1 cellular context compared by ENCODE assay signal in the genomic region with DNA sequence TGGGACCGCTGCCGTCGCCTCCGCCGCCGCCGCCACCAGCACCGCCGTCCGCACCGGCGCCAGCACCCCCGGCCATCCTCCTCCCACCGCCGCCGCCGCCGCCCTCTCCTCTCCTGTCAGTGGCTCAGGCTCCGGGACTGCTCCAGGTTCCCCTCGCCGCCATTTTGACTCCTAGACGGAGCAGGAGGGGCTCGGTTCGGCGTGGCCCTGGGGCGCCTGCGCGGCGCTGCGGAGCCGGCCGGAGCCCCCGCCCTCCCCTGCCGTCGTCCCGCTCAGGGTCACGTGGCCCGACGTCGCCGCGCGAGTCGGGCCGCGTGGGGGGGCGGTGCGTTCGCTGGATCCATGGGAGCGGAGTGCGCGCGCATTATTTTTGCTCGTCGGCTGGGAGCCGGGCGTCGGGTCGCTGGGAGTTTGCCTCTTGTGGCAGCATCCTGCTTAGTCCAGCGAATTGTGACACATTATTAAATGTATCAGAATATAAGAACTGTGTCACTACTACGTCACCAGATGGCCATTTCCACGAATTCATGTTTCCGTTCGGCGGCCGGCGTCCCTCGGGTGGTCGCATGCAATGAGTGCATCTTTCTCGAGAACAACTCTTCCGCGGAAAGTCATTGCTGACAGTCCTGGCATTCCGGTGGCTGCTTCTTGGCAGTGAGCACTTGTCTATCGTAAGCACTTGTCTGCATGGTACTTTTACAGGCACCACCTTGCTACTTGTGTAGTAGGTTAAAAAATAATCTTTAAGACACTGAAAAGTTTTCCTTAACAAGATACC.
TF ChIP-seq lines count a peak whose summit lies in the region.

BTBD7 (minus strand) TSS at position 184 of the 778 bp plus-strand sequence. CDS start 36,985 bp downstream, outside the sequence.

TF ChIP-seq in HepG2, 621 proteins besides CTCF, POLR2A, EP300 and RAD21 (continued from another document and continues in another):
- TF ChIP-seq ZNF672 (CRISPR knock-in tag; IDR thresholded peaks at IDR 0.05) = peak; percentile 29; the same call in 1 of the 2 replicates
- TF ChIP-seq, protein P1, sequence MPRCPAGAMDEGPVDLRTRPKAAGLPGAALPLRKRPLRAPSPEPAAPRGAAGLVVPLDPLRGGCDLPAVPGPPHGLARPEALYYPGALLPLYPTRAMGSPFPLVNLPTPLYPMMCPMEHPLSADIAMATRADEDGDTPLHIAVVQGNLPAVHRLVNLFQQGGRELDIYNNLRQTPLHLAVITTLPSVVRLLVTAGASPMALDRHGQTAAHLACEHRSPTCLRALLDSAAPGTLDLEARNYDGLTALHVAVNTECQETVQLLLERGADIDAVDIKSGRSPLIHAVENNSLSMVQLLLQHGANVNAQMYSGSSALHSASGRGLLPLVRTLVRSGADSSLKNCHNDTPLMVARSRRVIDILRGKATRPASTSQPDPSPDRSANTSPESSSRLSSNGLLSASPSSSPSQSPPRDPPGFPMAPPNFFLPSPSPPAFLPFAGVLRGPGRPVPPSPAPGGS (CRISPR knock-in tag; IDR thresholded peaks at IDR 0.05) = no peak; the same call in 1 of the 2 replicates
- TF ChIP-seq ZBTB44 (CRISPR knock-in tag; IDR thresholded peaks at IDR 0.05) = no peak
- 0 out of 2 replicates have a peak, but pooled peaks have one; percentile 55 for TF ChIP-seq REPIN1 (CRISPR knock-in tag; IDR thresholded peaks at IDR 0.05; ENCODE audit: borderline replicate concordance, low read depth)
- no peak for TF ChIP-seq JUNB (CRISPR knock-in tag; IDR thresholded peaks at IDR 0.05; ENCODE audit: borderline replicate concordance)
- TF ChIP-seq POLR2AphosphoS2 (IDR thresholded peaks at IDR 0.05; ENCODE audit: low read depth, low read length) = no peak
- TF ChIP-seq CBX2 (IDR thresholded peaks at IDR 0.05; ENCODE audit: low read depth, low read length) = no peak
- TF ChIP-seq CBX2 (CRISPR knock-in tag; IDR thresholded peaks at IDR 0.05; ENCODE audit: low read depth) = peak; percentile 94
- TF ChIP-seq TOE1 (CRISPR knock-in tag; IDR thresholded peaks at IDR 0.05) = no peak; the same call in 1 of the 2 replicates
- TF ChIP-seq HOXA3 (CRISPR knock-in tag; IDR thresholded peaks at IDR 0.05) = peak; percentile 84
- 0 out of 2 replicates have a peak, but pooled peaks have one; percentile 84 for TF ChIP-seq MAF1 (CRISPR knock-in tag; IDR thresholded peaks at IDR 0.05; ENCODE audit: borderline replicate concordance)
- TF ChIP-seq ZNF121 (CRISPR knock-in tag; IDR thresholded peaks at IDR 0.05) = 0 out of 2 replicates have a peak, but pooled peaks have one; percentile 28
- no peak for TF ChIP-seq KAT2B (IDR thresholded peaks at IDR 0.05; ENCODE audit: borderline replicate concordance, low read depth, low read length)
- TF ChIP-seq SMC3 (IDR thresholded peaks at IDR 0.05; ENCODE audit: low read length) = no peak
- no peak for TF ChIP-seq ATF3 (CRISPR knock-in tag; IDR thresholded peaks at IDR 0.05)
- TF ChIP-seq, protein P2, sequence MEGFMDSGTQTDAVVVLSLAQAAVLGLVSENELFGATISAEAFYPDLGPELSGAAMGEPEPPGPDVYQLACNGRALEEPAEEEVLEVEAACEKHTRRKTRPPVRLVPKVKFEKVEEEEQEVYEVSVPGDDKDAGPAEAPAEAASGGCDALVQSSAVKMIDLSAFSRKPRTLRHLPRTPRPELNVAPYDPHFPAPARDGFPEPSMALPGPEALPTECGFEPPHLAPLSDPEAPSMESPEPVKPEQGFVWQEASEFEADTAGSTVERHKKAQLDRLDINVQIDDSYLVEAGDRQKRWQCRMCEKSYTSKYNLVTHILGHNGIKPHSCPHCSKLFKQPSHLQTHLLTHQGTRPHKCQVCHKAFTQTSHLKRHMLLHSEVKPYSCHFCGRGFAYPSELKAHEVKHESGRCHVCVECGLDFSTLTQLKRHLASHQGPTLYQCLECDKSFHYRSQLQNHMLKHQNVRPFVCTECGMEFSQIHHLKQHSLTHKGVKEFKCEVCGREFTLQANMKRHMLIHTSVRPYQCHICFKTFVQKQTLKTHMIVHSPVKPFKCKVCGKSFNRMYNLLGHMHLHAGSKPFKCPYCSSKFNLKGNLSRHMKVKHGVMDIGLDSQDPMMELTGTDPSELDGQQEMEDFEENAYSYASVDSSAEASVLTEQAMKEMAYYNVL (CRISPR knock-in tag; IDR thresholded peaks at IDR 0.05; ENCODE audit: borderline replicate concordance) = no peak
- TF ChIP-seq, protein P3, sequence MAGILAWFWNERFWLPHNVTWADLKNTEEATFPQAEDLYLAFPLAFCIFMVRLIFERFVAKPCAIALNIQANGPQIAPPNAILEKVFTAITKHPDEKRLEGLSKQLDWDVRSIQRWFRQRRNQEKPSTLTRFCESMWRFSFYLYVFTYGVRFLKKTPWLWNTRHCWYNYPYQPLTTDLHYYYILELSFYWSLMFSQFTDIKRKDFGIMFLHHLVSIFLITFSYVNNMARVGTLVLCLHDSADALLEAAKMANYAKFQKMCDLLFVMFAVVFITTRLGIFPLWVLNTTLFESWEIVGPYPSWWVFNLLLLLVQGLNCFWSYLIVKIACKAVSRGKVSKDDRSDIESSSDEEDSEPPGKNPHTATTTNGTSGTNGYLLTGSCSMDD (CRISPR knock-in tag; IDR thresholded peaks at IDR 0.05) = no peak
- TF ChIP-seq KDM4B (CRISPR knock-in tag; IDR thresholded peaks at IDR 0.05) = no peak
- TF ChIP-seq, protein P4, sequence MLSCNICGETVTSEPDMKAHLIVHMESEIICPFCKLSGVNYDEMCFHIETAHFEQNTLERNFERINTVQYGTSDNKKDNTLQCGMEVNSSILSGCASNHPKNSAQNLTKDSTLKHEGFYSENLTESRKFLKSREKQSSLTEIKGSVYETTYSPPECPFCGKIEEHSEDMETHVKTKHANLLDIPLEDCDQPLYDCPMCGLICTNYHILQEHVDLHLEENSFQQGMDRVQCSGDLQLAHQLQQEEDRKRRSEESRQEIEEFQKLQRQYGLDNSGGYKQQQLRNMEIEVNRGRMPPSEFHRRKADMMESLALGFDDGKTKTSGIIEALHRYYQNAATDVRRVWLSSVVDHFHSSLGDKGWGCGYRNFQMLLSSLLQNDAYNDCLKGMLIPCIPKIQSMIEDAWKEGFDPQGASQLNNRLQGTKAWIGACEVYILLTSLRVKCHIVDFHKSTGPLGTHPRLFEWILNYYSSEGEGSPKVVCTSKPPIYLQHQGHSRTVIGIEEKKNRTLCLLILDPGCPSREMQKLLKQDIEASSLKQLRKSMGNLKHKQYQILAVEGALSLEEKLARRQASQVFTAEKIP (CRISPR knock-in tag; IDR thresholded peaks at IDR 0.05; ENCODE audit: borderline replicate concordance) = no peak
- TF ChIP-seq ZNF781 (CRISPR knock-in tag; IDR thresholded peaks at IDR 0.05; ENCODE audit: borderline replicate concordance, not compliant biosample characterization) = peak; percentile 64
- TF ChIP-seq ZNF24 (IDR thresholded peaks at IDR 0.05) = no peak
- TF ChIP-seq, protein P5, sequence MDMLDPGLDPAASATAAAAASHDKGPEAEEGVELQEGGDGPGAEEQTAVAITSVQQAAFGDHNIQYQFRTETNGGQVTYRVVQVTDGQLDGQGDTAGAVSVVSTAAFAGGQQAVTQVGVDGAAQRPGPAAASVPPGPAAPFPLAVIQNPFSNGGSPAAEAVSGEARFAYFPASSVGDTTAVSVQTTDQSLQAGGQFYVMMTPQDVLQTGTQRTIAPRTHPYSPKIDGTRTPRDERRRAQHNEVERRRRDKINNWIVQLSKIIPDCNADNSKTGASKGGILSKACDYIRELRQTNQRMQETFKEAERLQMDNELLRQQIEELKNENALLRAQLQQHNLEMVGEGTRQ (IDR thresholded peaks at IDR 0.05; ENCODE audit: low read depth, low read length) = peak; percentile 85
- TF ChIP-seq, protein P5 (CRISPR knock-in tag; IDR thresholded peaks at IDR 0.05; ENCODE audit: borderline replicate concordance) = peak; percentile 80; the same call in 1 of the 2 replicates
- TF ChIP-seq SNAI1 (CRISPR knock-in tag; IDR thresholded peaks at IDR 0.05; ENCODE audit: borderline replicate concordance) = no peak
- no peak for TF ChIP-seq NFE2 (CRISPR knock-in tag; IDR thresholded peaks at IDR 0.05)
- TF ChIP-seq IKZF1 (IDR thresholded peaks at IDR 0.05) = no peak
- peak; percentile 80 for TF ChIP-seq ERF (CRISPR knock-in tag; IDR thresholded peaks at IDR 0.05)
- TF ChIP-seq, protein P6, sequence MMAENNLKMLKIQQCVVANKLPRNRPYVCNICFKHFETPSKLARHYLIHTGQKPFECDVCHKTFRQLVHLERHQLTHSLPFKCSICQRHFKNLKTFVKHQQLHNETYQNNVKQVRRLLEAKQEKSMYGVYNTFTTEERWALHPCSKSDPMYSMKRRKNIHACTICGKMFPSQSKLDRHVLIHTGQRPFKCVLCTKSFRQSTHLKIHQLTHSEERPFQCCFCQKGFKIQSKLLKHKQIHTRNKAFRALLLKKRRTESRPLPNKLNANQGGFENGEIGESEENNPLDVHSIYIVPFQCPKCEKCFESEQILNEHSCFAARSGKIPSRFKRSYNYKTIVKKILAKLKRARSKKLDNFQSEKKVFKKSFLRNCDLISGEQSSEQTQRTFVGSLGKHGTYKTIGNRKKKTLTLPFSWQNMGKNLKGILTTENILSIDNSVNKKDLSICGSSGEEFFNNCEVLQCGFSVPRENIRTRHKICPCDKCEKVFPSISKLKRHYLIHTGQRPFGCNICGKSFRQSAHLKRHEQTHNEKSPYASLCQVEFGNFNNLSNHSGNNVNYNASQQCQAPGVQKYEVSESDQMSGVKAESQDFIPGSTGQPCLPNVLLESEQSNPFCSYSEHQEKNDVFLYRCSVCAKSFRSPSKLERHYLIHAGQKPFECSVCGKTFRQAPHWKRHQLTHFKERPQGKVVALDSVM (CRISPR knock-in tag; IDR thresholded peaks at IDR 0.05) = 0 out of 2 replicates have a peak, but pooled peaks have one; percentile 5
- no peak for TF ChIP-seq ZNF720 (CRISPR knock-in tag; IDR thresholded peaks at IDR 0.05)
- TF ChIP-seq CHD2 (IDR thresholded peaks at IDR 0.05; ENCODE audit: low read depth, low read length) = no peak; the same call in 1 of the 2 replicates
- no peak for TF ChIP-seq HIVEP1 (CRISPR knock-in tag; IDR thresholded peaks at IDR 0.05)
- TF ChIP-seq ZNF432 (CRISPR knock-in tag; IDR thresholded peaks at IDR 0.05; ENCODE audit: borderline replicate concordance) = no peak
- TF ChIP-seq, protein P7, sequence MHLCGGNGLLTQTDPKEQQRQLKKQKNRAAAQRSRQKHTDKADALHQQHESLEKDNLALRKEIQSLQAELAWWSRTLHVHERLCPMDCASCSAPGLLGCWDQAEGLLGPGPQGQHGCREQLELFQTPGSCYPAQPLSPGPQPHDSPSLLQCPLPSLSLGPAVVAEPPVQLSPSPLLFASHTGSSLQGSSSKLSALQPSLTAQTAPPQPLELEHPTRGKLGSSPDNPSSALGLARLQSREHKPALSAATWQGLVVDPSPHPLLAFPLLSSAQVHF (CRISPR knock-in tag; IDR thresholded peaks at IDR 0.05) = no peak
- TF ChIP-seq, protein P8, sequence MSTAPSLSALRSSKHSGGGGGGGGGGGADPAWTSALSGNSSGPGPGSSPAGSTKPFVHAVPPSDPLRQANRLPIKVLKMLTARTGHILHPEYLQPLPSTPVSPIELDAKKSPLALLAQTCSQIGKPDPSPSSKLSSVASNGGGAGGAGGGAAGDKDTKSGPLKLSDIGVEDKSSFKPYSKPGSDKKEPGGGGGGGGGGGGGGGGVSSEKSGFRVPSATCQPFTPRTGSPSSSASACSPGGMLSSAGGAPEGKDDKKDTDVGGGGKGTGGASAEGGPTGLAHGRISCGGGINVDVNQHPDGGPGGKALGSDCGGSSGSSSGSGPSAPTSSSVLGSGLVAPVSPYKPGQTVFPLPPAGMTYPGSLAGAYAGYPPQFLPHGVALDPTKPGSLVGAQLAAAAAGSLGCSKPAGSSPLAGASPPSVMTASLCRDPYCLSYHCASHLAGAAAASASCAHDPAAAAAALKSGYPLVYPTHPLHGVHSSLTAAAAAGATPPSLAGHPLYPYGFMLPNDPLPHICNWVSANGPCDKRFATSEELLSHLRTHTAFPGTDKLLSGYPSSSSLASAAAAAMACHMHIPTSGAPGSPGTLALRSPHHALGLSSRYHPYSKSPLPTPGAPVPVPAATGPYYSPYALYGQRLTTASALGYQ (CRISPR knock-in tag; IDR thresholded peaks at IDR 0.05) = 0 out of 2 replicates have a peak, but pooled peaks have one; percentile 52
- no peak for TF ChIP-seq RFXANK (CRISPR knock-in tag; IDR thresholded peaks at IDR 0.05)
- TF ChIP-seq ZNF431 (CRISPR knock-in tag; IDR thresholded peaks at IDR 0.05; ENCODE audit: borderline replicate concordance, low read depth) = no peak
- TF ChIP-seq ZNF782 (CRISPR knock-in tag; IDR thresholded peaks at IDR 0.05; ENCODE audit: borderline replicate concordance) = 0 out of 2 replicates have a peak, but pooled peaks have one; percentile 23
- no peak for TF ChIP-seq BCL6 (CRISPR knock-in tag; IDR thresholded peaks at IDR 0.05)
- no peak for TF ChIP-seq ZNF12 (CRISPR knock-in tag; IDR thresholded peaks at IDR 0.05)
- no peak for TF ChIP-seq ZNF138 (CRISPR knock-in tag; IDR thresholded peaks at IDR 0.05; ENCODE audit: low read depth)
- no peak for TF ChIP-seq DPF2 (CRISPR knock-in tag; IDR thresholded peaks at IDR 0.05; ENCODE audit: borderline replicate concordance, low read depth)
- TF ChIP-seq, protein P9, sequence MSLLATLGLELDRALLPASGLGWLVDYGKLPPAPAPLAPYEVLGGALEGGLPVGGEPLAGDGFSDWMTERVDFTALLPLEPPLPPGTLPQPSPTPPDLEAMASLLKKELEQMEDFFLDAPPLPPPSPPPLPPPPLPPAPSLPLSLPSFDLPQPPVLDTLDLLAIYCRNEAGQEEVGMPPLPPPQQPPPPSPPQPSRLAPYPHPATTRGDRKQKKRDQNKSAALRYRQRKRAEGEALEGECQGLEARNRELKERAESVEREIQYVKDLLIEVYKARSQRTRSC (CRISPR knock-in tag; IDR thresholded peaks at IDR 0.05; ENCODE audit: low read depth) = no peak
- TF ChIP-seq ZNF564 (CRISPR knock-in tag; IDR thresholded peaks at IDR 0.05) = 0 out of 2 replicates have a peak, but pooled peaks have one; percentile 54
